Comparison of ENCODE assay signal across 1 cellular context in genomic region chr7:72754312-72754711, GRCh38.
TF ChIP-seq lines count a peak whose summit lies in the region.

No MANE protein-coding gene starts in this region.

TF ChIP-seq in GM23338, 12 proteins besides CTCF, POLR2A, EP300 and RAD21:
- TF ChIP-seq ZNF462 (CRISPR knock-in tag; IDR thresholded peaks at IDR 0.05): no peak
- no peak for TF ChIP-seq ETS1 (IDR thresholded peaks at IDR 0.05)
- TF ChIP-seq ZNF331 (CRISPR knock-in tag; IDR thresholded peaks at IDR 0.05; ENCODE audit: low read depth): no peak
- TF ChIP-seq CREB1 (CRISPR knock-in tag; IDR thresholded peaks at IDR 0.05; ENCODE audit: low read depth): no peak
- no peak for TF ChIP-seq ZNF114 (CRISPR knock-in tag; IDR thresholded peaks at IDR 0.05)
- no peak for TF ChIP-seq EZH2 (IDR thresholded peaks at IDR 0.05; ENCODE audit: low read depth, unreplicated experiment)
- TF ChIP-seq REST (IDR thresholded peaks at IDR 0.05; ENCODE audit: unreplicated experiment): no peak
- TF ChIP-seq EZH2phosphoT487 (IDR thresholded peaks at IDR 0.05; ENCODE audit: unreplicated experiment): no peak
- TF ChIP-seq JUNB (IDR thresholded peaks at IDR 0.05; ENCODE audit: unreplicated experiment): no peak
- TF ChIP-seq POLR2AphosphoS5 (IDR thresholded peaks at IDR 0.05; ENCODE audit: low read depth): no peak
- TF ChIP-seq STAT1 (IDR thresholded peaks at IDR 0.05; ENCODE audit: unreplicated experiment): no peak
- TF ChIP-seq NANOG (IDR thresholded peaks at IDR 0.05; ENCODE audit: borderline replicate concordance): no peak
